ENCODE assay signal across 1 cellular context in the genomic region with DNA sequence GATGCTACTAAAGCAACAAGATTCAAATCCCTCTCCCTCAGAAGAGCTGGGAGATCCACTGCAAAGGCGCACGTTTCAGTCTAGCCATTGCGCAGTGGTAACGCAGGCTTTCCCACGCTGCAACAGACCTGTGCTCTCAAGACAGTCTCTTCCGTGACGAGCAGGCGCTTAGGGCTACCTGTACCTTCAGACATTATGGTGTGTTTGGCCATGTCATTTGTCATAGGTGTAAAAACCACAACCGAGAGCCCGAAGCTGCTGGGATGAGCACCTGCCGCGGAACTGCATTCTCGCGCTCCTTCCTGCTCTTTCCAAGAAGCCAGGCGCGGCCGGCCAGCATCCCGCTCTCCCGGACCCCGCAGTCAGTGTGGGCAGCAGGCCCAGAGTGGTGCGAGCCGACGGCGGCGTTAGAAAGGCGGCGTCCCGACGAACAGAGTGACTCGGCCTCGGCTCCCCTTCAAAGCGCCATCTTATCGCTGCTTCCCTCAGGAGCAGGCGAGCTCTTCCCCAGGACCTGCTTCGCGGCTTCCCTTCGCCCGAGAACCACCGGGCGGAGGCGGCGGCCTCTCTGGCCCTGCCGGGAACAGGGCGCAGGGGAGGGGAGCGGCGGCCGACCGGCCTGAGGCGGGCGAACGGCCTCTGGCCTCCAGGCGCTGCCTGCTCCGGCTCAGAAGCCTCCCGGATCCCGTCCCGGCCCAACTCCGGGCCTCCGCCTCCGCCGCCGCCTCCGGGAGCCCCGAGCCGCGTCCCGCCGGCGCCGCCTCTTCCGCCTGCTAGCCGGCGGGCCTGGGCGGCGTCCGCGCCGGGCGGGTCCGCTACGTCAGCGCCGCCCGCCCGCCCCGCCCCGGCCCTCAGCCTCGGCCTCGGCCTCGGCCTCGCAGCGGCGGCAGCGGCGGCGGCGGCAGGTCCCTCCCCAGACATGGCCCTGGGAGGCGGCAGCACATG.
A peak's percentile ranks its signal among the peaks of the same experiment; 100 is the strongest.
TF ChIP-seq lines count a peak whose summit lies in the region.

Gene FAM120A (plus strand): TSS at position 869 of the 945 bp plus-strand sequence. CDS start 231 bp downstream, outside the sequence.

TF ChIP-seq in K562, 482 proteins besides CTCF, POLR2A, EP300 and RAD21 (continued from another document and continues in another):
- TF ChIP-seq CEBPZ (IDR thresholded peaks at IDR 0.05; ENCODE audit: borderline replicate concordance, low read depth, low read length) (no peak), TAF15 (IDR thresholded peaks at IDR 0.05; ENCODE audit: low read depth, low read length) (no peak), ZNF766 (CRISPR knock-in tag; conservative IDR thresholded peaks at IDR 0.05) (no peak), SMAD3 (CRISPR knock-in tag; conservative IDR thresholded peaks at IDR 0.05) (0 out of 2 replicates have a peak, but pooled peaks have one; percentile 12), DLX4 (CRISPR knock-in tag; IDR thresholded peaks at IDR 0.05) (no peak), ZNF436 (CRISPR knock-in tag; IDR thresholded peaks at IDR 0.05) (0 out of 2 replicates have a peak, but pooled peaks have one; percentile 5), HDAC1 (IDR thresholded peaks at IDR 0.05) (peak in 1 of 2 experiments; percentile 60; a peak in 2 of 4 replicates), KDM2B (CRISPR knock-in tag; IDR thresholded peaks at IDR 0.05) (0 out of 2 replicates have a peak, but pooled peaks have one; percentile 46), ZNF592 (IDR thresholded peaks at IDR 0.05) (0 out of 2 replicates have a peak, but pooled peaks have one; percentile 19), MNT (conservative IDR thresholded peaks at IDR 0.05) (0 out of 4 replicates have a peak, but pooled peaks of 1 of the 2 experiments have one; percentile 13), NRF1 (conservative IDR thresholded peaks at IDR 0.05 in 1 of 2, IDR thresholded peaks at IDR 0.05 in 1 of 2) (peak; percentile 60 to 66), ZNF24 (IDR thresholded peaks at IDR 0.05) (0 out of 2 replicates have a peak, but pooled peaks have one; percentile 18), SFPQ (IDR thresholded peaks at IDR 0.05; ENCODE audit: low read depth, low read length) (no peak), MLX (CRISPR knock-in tag; conservative IDR thresholded peaks at IDR 0.05) (peak in 1 of 2 experiments; percentile 67; a peak in 1 of 4 replicates), SMAD2 (IDR thresholded peaks at IDR 0.05; ENCODE audit: low read depth, low read length) (no peak), AFF4 (CRISPR knock-in tag; IDR thresholded peaks at IDR 0.05) (peak; percentile 78), SIN3B (IDR thresholded peaks at IDR 0.05; ENCODE audit: low read depth) (peak; percentile 66; the same call in 1 of the 2 replicates), MTA3 (IDR thresholded peaks at IDR 0.05; ENCODE audit: borderline replicate concordance) (peak; percentile 56; the same call in 1 of the 2 replicates), ZNF444 (CRISPR knock-in tag; IDR thresholded peaks at IDR 0.05) (no peak), HDAC6 (IDR thresholded peaks at IDR 0.05; ENCODE audit: low read depth, low read length) (0 out of 2 replicates have a peak, but pooled peaks have one; percentile 7), RNF2 (IDR thresholded peaks at IDR 0.05) (no peak), TRIM28 (IDR thresholded peaks at IDR 0.05) (no peak), HMGN3 (IDR thresholded peaks at IDR 0.05; ENCODE audit: borderline replicate concordance, extremely low read depth, insufficient read length, low read depth, low read length) (no peak), SAFB2 (IDR thresholded peaks at IDR 0.05; ENCODE audit: borderline replicate concordance, low read depth, low read length, severe bottlenecking) (no peak), ILK (tag; IDR thresholded peaks at IDR 0.05; ENCODE audit: borderline replicate concordance, low read depth) (no peak), RBBP5 (IDR thresholded peaks at IDR 0.05; ENCODE audit: borderline replicate concordance, insufficient read depth, low read length, poor library complexity, severe bottlenecking) (peak; percentile 60)
- TF ChIP-seq, protein P1, sequence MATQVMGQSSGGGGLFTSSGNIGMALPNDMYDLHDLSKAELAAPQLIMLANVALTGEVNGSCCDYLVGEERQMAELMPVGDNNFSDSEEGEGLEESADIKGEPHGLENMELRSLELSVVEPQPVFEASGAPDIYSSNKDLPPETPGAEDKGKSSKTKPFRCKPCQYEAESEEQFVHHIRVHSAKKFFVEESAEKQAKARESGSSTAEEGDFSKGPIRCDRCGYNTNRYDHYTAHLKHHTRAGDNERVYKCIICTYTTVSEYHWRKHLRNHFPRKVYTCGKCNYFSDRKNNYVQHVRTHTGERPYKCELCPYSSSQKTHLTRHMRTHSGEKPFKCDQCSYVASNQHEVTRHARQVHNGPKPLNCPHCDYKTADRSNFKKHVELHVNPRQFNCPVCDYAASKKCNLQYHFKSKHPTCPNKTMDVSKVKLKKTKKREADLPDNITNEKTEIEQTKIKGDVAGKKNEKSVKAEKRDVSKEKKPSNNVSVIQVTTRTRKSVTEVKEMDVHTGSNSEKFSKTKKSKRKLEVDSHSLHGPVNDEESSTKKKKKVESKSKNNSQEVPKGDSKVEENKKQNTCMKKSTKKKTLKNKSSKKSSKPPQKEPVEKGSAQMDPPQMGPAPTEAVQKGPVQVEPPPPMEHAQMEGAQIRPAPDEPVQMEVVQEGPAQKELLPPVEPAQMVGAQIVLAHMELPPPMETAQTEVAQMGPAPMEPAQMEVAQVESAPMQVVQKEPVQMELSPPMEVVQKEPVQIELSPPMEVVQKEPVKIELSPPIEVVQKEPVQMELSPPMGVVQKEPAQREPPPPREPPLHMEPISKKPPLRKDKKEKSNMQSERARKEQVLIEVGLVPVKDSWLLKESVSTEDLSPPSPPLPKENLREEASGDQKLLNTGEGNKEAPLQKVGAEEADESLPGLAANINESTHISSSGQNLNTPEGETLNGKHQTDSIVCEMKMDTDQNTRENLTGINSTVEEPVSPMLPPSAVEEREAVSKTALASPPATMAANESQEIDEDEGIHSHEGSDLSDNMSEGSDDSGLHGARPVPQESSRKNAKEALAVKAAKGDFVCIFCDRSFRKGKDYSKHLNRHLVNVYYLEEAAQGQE (CRISPR knock-in tag; IDR thresholded peaks at IDR 0.05; ENCODE audit: low read depth): peak; percentile 84
